In the genomic region with DNA sequence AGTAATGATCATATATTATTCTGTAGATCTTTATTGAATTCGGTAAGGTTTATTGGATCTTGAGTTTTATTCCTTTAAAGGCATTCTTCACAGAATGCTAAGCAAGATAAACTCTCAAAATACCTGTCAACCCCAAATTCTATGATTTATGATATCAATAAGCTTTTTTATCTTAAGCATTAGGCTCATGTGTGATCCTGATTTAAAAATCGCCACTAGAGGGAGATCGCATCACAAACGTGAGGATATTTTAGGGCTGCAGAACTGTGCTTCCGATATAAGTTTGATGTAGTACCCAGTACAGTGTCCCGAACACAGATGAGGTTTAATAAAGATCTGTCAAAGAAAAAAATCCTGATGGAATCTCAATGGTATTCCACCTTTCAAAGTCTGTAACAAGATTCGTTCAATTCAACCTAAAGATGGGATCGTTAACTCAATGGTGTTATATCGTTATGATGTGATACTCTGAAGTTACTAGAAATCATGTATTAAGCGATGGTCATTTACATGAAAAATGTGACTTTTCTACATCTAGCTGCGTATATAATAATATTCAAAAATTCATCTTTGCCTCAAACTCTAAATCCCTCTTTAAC, we compare ENCODE assay signal across 8 cellular contexts.
DNase-seq lines count a peak whose midpoint lies in the region; ATAC-seq, FAIRE-seq and TF ChIP-seq lines count a peak whose summit lies in the region.

No MANE protein-coding gene starts in this region.

- H3K36me3 ChIP-seq in bronchial epithelial cell (ENCODE audit: control insufficient read depth, insufficient read depth, low read length) = no peaks in the 10 kb centered on the region
- H3K36me3 ChIP-seq in left lung = no peaks in the 10 kb centered on the region

- ATAC-seq in HG03097 (IDR thresholded peaks at IDR 0.05; ENCODE audit: low FRiP score, unreplicated experiment) (peak; percentile 63), left lung (peak; percentile 83), HG03039 (IDR thresholded peaks at IDR 0.05; ENCODE audit: unreplicated experiment) (no peak)

- intact Hi-C loops in left lung (cut with DNase I) = no loop called here

- no peaks in the 10 kb centered on the region for H3K9me3 ChIP-seq in left lung

- DNase-seq in CD1c-positive myeloid dendritic cell (ENCODE audit: extremely low spot score) (peak; percentile 54), GM18507 (ENCODE audit: extremely low spot score, insufficient read length, low read depth) (no peak), NCI-H69 (lab: John Stamatoyannopoulos, UW) (peak; percentile 36), bronchial epithelial cell (ENCODE audit: low read depth) (peak; percentile 62), left lung (no peak), T-helper 9 cell (no peak)

- H3K27ac ChIP-seq in left lung = no peak overlapping the region

- H3K27me3 ChIP-seq in bronchial epithelial cell (ENCODE audit: control insufficient read depth, insufficient read depth, low read length) = no peaks in the 10 kb centered on the region
- H3K27me3 ChIP-seq in left lung = peaks cover 0 to 4% of the 10 kb centered on the region in 2 donors

- H3K4me1 ChIP-seq in left lung = no peaks in the 10 kb centered on the region

- FAIRE-seq in GM18507 (lab: Jason Lieb, UNC) (peak; percentile 79), bronchial epithelial cell (lab: Jason Lieb, UNC) (no peak)

- peak; percentile 51 for TF ChIP-seq CTCF in bronchial epithelial cell (IDR thresholded peaks at IDR 0.05; ENCODE audit: insufficient read depth, low read length, severe bottlenecking)
- peak; percentile 53 to 64 for TF ChIP-seq CTCF in left lung (IDR thresholded peaks at IDR 0.05)

- H3K4me3 ChIP-seq in bronchial epithelial cell (ENCODE audit: low read depth, low read length) (no peak overlapping the region), left lung (no peak overlapping the region)

Comparison
In these comparisons a context has a peak if more than half of its experiments do, and no peak if none do; other contexts are left out.
1. DNase-seq: peak in CD1c-positive myeloid dendritic cell (single experiment), NCI-H69 (single experiment) and bronchial epithelial cell (single experiment); none in GM18507 (single experiment), left lung (0 of 2) and T-helper 9 cell (single experiment).